In the genomic region with DNA sequence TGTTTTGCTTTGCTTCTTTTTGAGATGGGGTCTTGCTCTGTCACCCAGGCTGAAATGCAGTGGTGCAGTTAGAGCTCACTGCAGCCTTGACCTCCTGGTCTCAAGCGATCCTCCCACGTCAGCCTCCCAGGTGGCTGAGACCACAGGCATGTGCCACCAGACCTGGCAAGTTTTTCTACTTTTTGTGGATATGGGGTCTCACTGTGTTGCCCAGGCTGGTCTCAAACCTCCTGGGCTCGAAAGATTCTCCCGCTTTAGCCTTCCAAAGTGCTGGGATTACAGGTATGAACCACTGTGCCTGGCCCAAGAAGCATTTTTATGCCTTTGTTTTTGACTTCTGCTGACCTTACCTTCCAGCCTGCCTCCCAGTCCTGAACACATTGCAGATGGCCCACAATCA, we compare ENCODE assay signal across 26 cellular contexts. TPM values are rescaled to one million over a fixed set of nuclear protein-coding genes. Genes with fewer than 3 reads are reported as not detected.
DNase-seq lines count a peak whose midpoint lies in the region; ATAC-seq, FAIRE-seq and TF ChIP-seq lines count a peak whose summit lies in the region.
"Had no signal": no experiment of that assay in that cellular context is flagged by ENCODE, and none has a peak within 500 bp of the region (broad histone marks: within the 10 kb centered on the region; RNA-seq: fewer than 3 reads in every experiment).

No MANE protein-coding gene starts in this region.

- no peaks in the 10 kb centered on the region for H3K9me2 ChIP-seq in SK-N-SH

- H2AFZ ChIP-seq in K562 (ENCODE audit: low read depth, low read length) (no peak overlapping the region), SK-N-SH (ENCODE audit: low read depth) (no peak overlapping the region)
- H2AFZ ChIP-seq: GM23338 had no signal

- no peak for TF ChIP-seq RAD21 in K562 (CRISPR knock-in tag; conservative IDR thresholded peaks at IDR 0.05 in 1 of 2, IDR thresholded peaks at IDR 0.05 in 1 of 2)
- TF ChIP-seq RAD21 in SK-N-SH (IDR thresholded peaks at IDR 0.05; ENCODE audit: low read length): no peak

- TF ChIP-seq EP300 in K562 (IDR thresholded peaks at IDR 0.05; ENCODE audit: low read length) (no peak), SK-N-SH (IDR thresholded peaks at IDR 0.05; ENCODE audit: borderline replicate concordance in 1 of 2, low read depth in 1 of 2, low read length in 1 of 2) (no peak)

- in situ Hi-C loops in K562 (cut with MboI): no loop called here

- POLR2A ChIA-PET in HEK293 (lab: Yijun Ruan, JAX) (no interaction called here), K562 (lab: Yijun Ruan, JAX) (interaction anchor here (0.7 kb wide), 1 partner anchor 451 kb away, joined by 4 read pairs; no protein-coding TSS in a partner anchor), SK-N-SH (lab: Yijun Ruan, JAX) (no interaction called here)

- BruUV-seq in K562 (replicated peaks; lab: Mats Ljungman, UMichigan): no TSS peak

- H3K27ac ChIP-seq in HEK293 (ENCODE audit: extremely low read depth, low read depth, low read length): no peak overlapping the region
- H3K27ac ChIP-seq in K562 (ENCODE audit: extremely low read depth, low read depth, low read length): no peak overlapping the region
- no peak overlapping the region for H3K27ac ChIP-seq in upper lobe of right lung
- no peak overlapping the region for H3K27ac ChIP-seq in SK-N-SH (ENCODE audit: low read depth in 2 of 2, low read length in 1 of 2)
- H3K27ac ChIP-seq in psoas muscle: no peak overlapping the region
- H3K27ac ChIP-seq: A549; BLaER1 treated with 17β-estradiol and CSF1 and Interleukin-3, amounts not matched to agents 10 nM and 100 nM had no signal

- TF ChIP-seq CTCF in HEK293 (tag by site-specific recombination; IDR thresholded peaks at IDR 0.05) (no peak), K562 (IDR thresholded peaks at IDR 0.05 in 2 of 3, conservative IDR thresholded peaks at IDR 0.05 in 1 of 3; ENCODE audit: insufficient read depth in 2 of 3, low read depth in 1 of 3, low read length in 3 of 3) (no peak), upper lobe of right lung (IDR thresholded peaks at IDR 0.05) (no peak), SK-N-SH (IDR thresholded peaks at IDR 0.05) (no peak), psoas muscle (IDR thresholded peaks at IDR 0.05) (no peak)

- no peaks in the 10 kb centered on the region for H3K9me1 ChIP-seq in K562 (ENCODE audit: control insufficient read depth, insufficient read depth, low read length)

- H3K4me2 ChIP-seq in K562 (ENCODE audit: insufficient read depth, low read length): no peak overlapping the region
- no peak overlapping the region for H3K4me2 ChIP-seq in SK-N-SH
- H3K4me2 ChIP-seq: A549; BLaER1 treated with 17β-estradiol and CSF1 and Interleukin-3, amounts not matched to agents 10 nM and 100 nM; GM23338 had no signal

- H3K27me3 ChIP-seq in K562 (ENCODE audit: control insufficient read depth in 2 of 2, insufficient read depth in 2 of 2, low read length in 2 of 2) (peaks cover 27 to 55% of the 10 kb centered on the region in 2 experiments), upper lobe of right lung (peaks cover 9% of the 10 kb centered on the region), SK-N-SH (ENCODE audit: insufficient read depth) (no peaks in the 10 kb centered on the region), psoas muscle (ENCODE audit: insufficient read depth in 3 of 3, low read length in 2 of 3) (peaks cover 0 to 23% (median 3%) of the 10 kb centered on the region in 3 donors)
- H3K27me3 ChIP-seq: BLaER1 treated with 17β-estradiol and CSF1 and Interleukin-3, amounts not matched to agents 10 nM and 100 nM had no signal

- H3K36me3 ChIP-seq in HEK293 (ENCODE audit: control insufficient read depth in 2 of 2, insufficient read depth in 1 of 2, low read length in 2 of 2): no peaks in the 10 kb centered on the region
- H3K36me3 ChIP-seq in K562 (ENCODE audit: control insufficient read depth, insufficient read depth, low read length): no peaks in the 10 kb centered on the region
- no peaks in the 10 kb centered on the region for H3K36me3 ChIP-seq in upper lobe of right lung
- no peaks in the 10 kb centered on the region for H3K36me3 ChIP-seq in SK-N-SH (replicated peaks in 1 of 2; ENCODE audit: control insufficient read depth in 1 of 2, insufficient read depth in 2 of 2, low read length in 1 of 2)
- H3K36me3 ChIP-seq in psoas muscle (ENCODE audit: insufficient read depth in 1 of 2, low read depth in 1 of 2): no peaks in the 10 kb centered on the region
- H3K36me3 ChIP-seq: BE2C; BLaER1 treated with 17β-estradiol and CSF1 and Interleukin-3, amounts not matched to agents 10 nM and 100 nM had no signal

- no peak overlapping the region for H3K9ac ChIP-seq in K562 (ENCODE audit: insufficient read depth in 1 of 2, low read depth in 2 of 2, low read length in 2 of 2)
- no peak overlapping the region for H3K9ac ChIP-seq in SK-N-SH
- H3K9ac ChIP-seq: BLaER1 treated with 17β-estradiol and CSF1 and Interleukin-3, amounts not matched to agents 10 nM and 100 nM had no signal

- no peaks in the 10 kb centered on the region for H3K79me2 ChIP-seq in K562 (ENCODE audit: control insufficient read depth, insufficient read depth, low read length)
- no peaks in the 10 kb centered on the region for H3K79me2 ChIP-seq in SK-N-SH (ENCODE audit: insufficient read depth)

- H3K4me1 ChIP-seq in HEK293 (ENCODE audit: control insufficient read depth, insufficient read depth, low read length) (peaks cover 2% of the 10 kb centered on the region; the same call in 1 of the 2 replicates), K562 (replicated peaks in 1 of 2; ENCODE audit: control insufficient read depth in 2 of 2, insufficient read depth in 2 of 2, low read length in 2 of 2) (peaks cover 0 to 4% of the 10 kb centered on the region in 2 experiments; a peak in 1 of 5 replicates), upper lobe of right lung (no peaks in the 10 kb centered on the region), SK-N-SH (ENCODE audit: control insufficient read depth in 1 of 2, insufficient read depth in 2 of 2, low read depth in 1 of 2, low read length in 1 of 2) (peaks cover 0 to 2% of the 10 kb centered on the region in 2 experiments; a peak in 1 of 4 replicates), psoas muscle (no peaks in the 10 kb centered on the region)
- H3K4me1 ChIP-seq: A549, BE2C had no signal

- TF ChIP-seq POLR2A in K562 (conservative IDR thresholded peaks at IDR 0.05): no peak

- no peak for FAIRE-seq in K562 (lab: Jason Lieb, UNC)
- FAIRE-seq: A549, D721Med, GM12891, GM18507 had no signal

- WGBS in K562 (ENCODE audit: insufficient coverage, low coverage, missing lambda C conversion rate): 18% methylated on average over 4 of the region's 4 CpGs
- 75% methylated on average over 2 of the region's 4 CpGs for WGBS in SK-N-SH (ENCODE audit: low lambda C conversion rate)
- 93 to 95% (median 93%) methylated on average over 4 of the region's 4 CpGs for WGBS in psoas muscle, 3 donors

- CTCF ChIA-PET in HEK293 (lab: Yijun Ruan, JAX): interaction anchor here (0.6 to 0.7 kb wide), 3 partner anchors 16 to 528 kb away, joined by 3 to 9 read pairs (median 5); no protein-coding TSS in a partner anchor
- CTCF ChIA-PET in K562 (lab: Yijun Ruan, JAX; ENCODE audit: low intra/inter-chr PET ratio): no interaction called here
- CTCF ChIA-PET in SK-N-SH (lab: Yijun Ruan, JAX): interaction anchor here (1.2 kb wide), 1 partner anchor 32 kb away, joined by 4 read pairs; the partner anchor contains the start of gene TAF1C

- no peaks in the 10 kb centered on the region for H4K20me1 ChIP-seq in K562 (replicated peaks; ENCODE audit: control insufficient read depth, insufficient read depth, low read length)
- no peaks in the 10 kb centered on the region for H4K20me1 ChIP-seq in SK-N-SH (ENCODE audit: insufficient read depth)
- H4K20me1 ChIP-seq: BLaER1 treated with 17β-estradiol and CSF1 and Interleukin-3, amounts not matched to agents 10 nM and 100 nM had no signal

- intact Hi-C loops in K562 (cut with micrococcal nuclease) (no loop called here), upper lobe of right lung (cut with DNase I) (no loop called here), psoas muscle (cut with DNase I) (no loop called here)

- H3K4me3 ChIP-seq in HEK293 (ENCODE audit: low read depth, low read length) (no peak overlapping the region), K562 (no peak overlapping the region), upper lobe of right lung (no peak overlapping the region), SK-N-SH (ENCODE audit: low read depth in 2 of 2, low read length in 1 of 2) (no peak overlapping the region), psoas muscle (no peak overlapping the region)
- H3K4me3 ChIP-seq: A549; BLaER1 treated with 17β-estradiol and CSF1 and Interleukin-3, amounts not matched to agents 10 nM and 100 nM; GM23338 had no signal

- ATAC-seq in K562: no peak
- ATAC-seq in upper lobe of right lung: no peak
- no peak for ATAC-seq in psoas muscle
- ATAC-seq: A549, GM23338, HCT116 had no signal

- DNase-seq in K562 (ENCODE audit: extremely low read depth in 1 of 4, low spot score in 3 of 4): no peak
- DNase-seq in upper lobe of right lung: peak; percentile 18
- no peak for DNase-seq in SK-N-SH
- no peak for DNase-seq in psoas muscle
- DNase-seq: 8988T; ACHN; AML-193; BE2C; CD4-positive, alpha-beta T cell; CD8-positive, alpha-beta memory T cell; DMS 273 treated with DMSO at 0.1 percent for 48 hours; DMS79; GF-D8; H9; HFFc6 had no signal

- H3K9me3 ChIP-seq in HEK293 (ENCODE audit: control insufficient read depth, insufficient read depth, low read depth, low read length) (no peaks in the 10 kb centered on the region), K562 (replicated peaks; ENCODE audit: control insufficient read depth, insufficient read depth, low read depth, low read length) (no peaks in the 10 kb centered on the region), upper lobe of right lung (no peaks in the 10 kb centered on the region), SK-N-SH (no peaks in the 10 kb centered on the region), psoas muscle (peaks cover 4% of the 10 kb centered on the region)
- H3K9me3 ChIP-seq: A549; BE2C; BLaER1 treated with 17β-estradiol and CSF1 and Interleukin-3, amounts not matched to agents 10 nM and 100 nM had no signal

- peaks cover 3% of the 10 kb centered on the region for H3F3A ChIP-seq in SK-N-SH (replicated peaks; ENCODE audit: insufficient read depth)

RNA-seq across cellular contexts. Expression of gene DNAAF1, which starts 10.1 kb away (rescaled TPM):
- total RNA-seq in K562 (2011; cell fraction: chromatin; rRNA removed; ENCODE audit: low replicate concordance): not detected in 2 replicates
- not detected in 2 replicates for total RNA-seq in K562 (2011; cell fraction: nucleolus; rRNA removed)
- not detected in 2 replicates for total RNA-seq in K562 (2011; cell fraction: nucleoplasm; rRNA removed)
- total RNA-seq in K562 (2014; rRNA removed) (not detected in 2 replicates), K562 (2014; rRNA removed; fragmentation: Illumina TruSeq; extraction: Trizol) (not detected in 2 replicates), K562 (2015; rRNA removed; fragmentation: Illumina TruSeq; extraction: Trizol) (not detected in 2 replicates), K562 (2021) (not detected in 2 replicates), upper lobe of right lung (0.49 TPM), psoas muscle (not detected)
- polyA plus RNA-seq in K562 (2011; rRNA removed) (not detected in 2 replicates), K562 (2014; fragmentation: Illumina TruSeq; extraction: Trizol) (not detected in 2 replicates), K562 (2014; fragmentation: Nextera tagmentation; extraction: Ambion mirVana) (not detected), K562 (2014; rRNA removed) (0.01 and 0.23 TPM in 2 replicates), SK-N-SH (2012; rRNA removed) (0.26 and 0.35 TPM in 2 replicates), psoas muscle (under 1 TPM; 0.17 to 0.44 (median 0.17) TPM)
- 0.03 TPM in 1 of 2 replicates, not detected in the other for polyA plus RNA-seq in K562 (2011; cell fraction: cytosol; rRNA removed)
- polyA plus RNA-seq in K562 (2011; cell fraction: nucleus; rRNA removed): 0.04 and 0.20 TPM in 2 replicates
- 0.14 and 0.18 TPM in 2 replicates for polyA plus RNA-seq in K562 (2012)
- not detected in 2 replicates for polyA minus RNA-seq in K562 (2011; rRNA and poly(A)+ RNA removed)
- not detected in 2 replicates for polyA minus RNA-seq in K562 (2011; cell fraction: cytosol; rRNA and poly(A)+ RNA removed)
- polyA minus RNA-seq in K562 (2011; cell fraction: nucleus; rRNA and poly(A)+ RNA removed): not detected in 2 replicates
- polyA plus RNA-seq in SK-N-SH (2012; cell fraction: cytosol; rRNA removed): 0.09 TPM in 2 replicates
- 2.1 and 2.2 TPM in 2 replicates for polyA plus RNA-seq in SK-N-SH (2012; cell fraction: nucleus; rRNA removed)
- total RNA-seq: CD4-positive, alpha-beta T cell; G401; H9; HFFc6 had no signal

RNA-seq across cellular contexts. Expression of gene HSDL1, which starts 10.2 kb away (rescaled TPM):
- 41.6 and 67.8 TPM in 2 replicates for total RNA-seq in K562 (2011; cell fraction: chromatin; rRNA removed; ENCODE audit: low replicate concordance)
- 17.2 and 22.9 TPM in 2 replicates for total RNA-seq in K562 (2011; cell fraction: nucleolus; rRNA removed)
- total RNA-seq in K562 (2011; cell fraction: nucleoplasm; rRNA removed): 32.9 and 33.4 TPM in 2 replicates
- 19.7 and 20.5 TPM in 2 replicates for total RNA-seq in K562 (2014; rRNA removed)
- total RNA-seq in K562 (2014; rRNA removed; fragmentation: Illumina TruSeq; extraction: Trizol): 31.5 and 36.4 TPM in 2 replicates
- total RNA-seq in K562 (2015; rRNA removed; fragmentation: Illumina TruSeq; extraction: Trizol): 38.6 and 39.9 TPM in 2 replicates
- total RNA-seq in K562 (2021): 26.4 and 27.7 TPM in 2 replicates
- 41.2 and 45.7 TPM in 2 replicates for polyA plus RNA-seq in K562 (2011; rRNA removed)
- 14.2 and 29.2 TPM in 2 replicates for polyA plus RNA-seq in K562 (2011; cell fraction: cytosol; rRNA removed)
- polyA plus RNA-seq in K562 (2011; cell fraction: nucleus; rRNA removed): 21.6 and 41.6 TPM in 2 replicates
- polyA plus RNA-seq in K562 (2012): 30.0 and 50.6 TPM in 2 replicates
- 24.1 and 26.9 TPM in 2 replicates for polyA plus RNA-seq in K562 (2014; fragmentation: Illumina TruSeq; extraction: Trizol)
- 10 to 100 TPM; 14.8 to 16.3 TPM for polyA plus RNA-seq in K562 (2014; fragmentation: Nextera tagmentation; extraction: Ambion mirVana)
- 25.8 and 31.0 TPM in 2 replicates for polyA plus RNA-seq in K562 (2014; rRNA removed)
- 44.1 and 45.6 TPM in 2 replicates for polyA minus RNA-seq in K562 (2011; rRNA and poly(A)+ RNA removed)
- 13.4 and 18.9 TPM in 2 replicates for polyA minus RNA-seq in K562 (2011; cell fraction: cytosol; rRNA and poly(A)+ RNA removed)
- 8.1 and 13.8 TPM in 2 replicates for polyA minus RNA-seq in K562 (2011; cell fraction: nucleus; rRNA and poly(A)+ RNA removed)
- 31.0 TPM for total RNA-seq in upper lobe of right lung
- 14.5 and 19.3 TPM in 2 replicates for polyA plus RNA-seq in SK-N-SH (2012; rRNA removed)
- 18.4 and 19.0 TPM in 2 replicates for polyA plus RNA-seq in SK-N-SH (2012; cell fraction: cytosol; rRNA removed)
- polyA plus RNA-seq in SK-N-SH (2012; cell fraction: nucleus; rRNA removed): 9.7 and 18.6 TPM in 2 replicates
- total RNA-seq in psoas muscle: 10 to 100 TPM; 12.4 to 24.4 (median 21.2) TPM
- 10 to 100 TPM; 11.7 to 39.3 (median 12.0) TPM for polyA plus RNA-seq in psoas muscle

RNA-seq across cellular contexts. Expression of gene TAF1C, which starts 31.6 kb away (rescaled TPM):
- total RNA-seq in K562 (2011; cell fraction: chromatin; rRNA removed; ENCODE audit: low replicate concordance): 116 and 351 TPM in 2 replicates
- total RNA-seq in K562 (2011; cell fraction: nucleolus; rRNA removed): 244 and 250 TPM in 2 replicates
- 152 and 153 TPM in 2 replicates for total RNA-seq in K562 (2011; cell fraction: nucleoplasm; rRNA removed)
- total RNA-seq in K562 (2014; rRNA removed): 26.2 and 43.0 TPM in 2 replicates
- total RNA-seq in K562 (2014; rRNA removed; fragmentation: Illumina TruSeq; extraction: Trizol): 7.9 and 9.8 TPM in 2 replicates
- total RNA-seq in K562 (2015; rRNA removed; fragmentation: Illumina TruSeq; extraction: Trizol): 22.3 and 23.0 TPM in 2 replicates
- total RNA-seq in K562 (2021): 46.6 and 55.0 TPM in 2 replicates
- polyA plus RNA-seq in K562 (2011; rRNA removed): 16.7 and 31.2 TPM in 2 replicates
- polyA plus RNA-seq in K562 (2011; cell fraction: cytosol; rRNA removed): 19.9 and 24.5 TPM in 2 replicates
- 377 and 587 TPM in 2 replicates for polyA plus RNA-seq in K562 (2011; cell fraction: nucleus; rRNA removed)
- 49.7 and 55.2 TPM in 2 replicates for polyA plus RNA-seq in K562 (2012)
- polyA plus RNA-seq in K562 (2014; fragmentation: Illumina TruSeq; extraction: Trizol): 21.0 and 35.4 TPM in 2 replicates
- 1 to 10 TPM; 1.5 TPM for polyA plus RNA-seq in K562 (2014; fragmentation: Nextera tagmentation; extraction: Ambion mirVana)
- polyA plus RNA-seq in K562 (2014; rRNA removed): 64.8 and 74.8 TPM in 2 replicates
- polyA minus RNA-seq in K562 (2011; rRNA and poly(A)+ RNA removed): 15.9 and 16.8 TPM in 2 replicates
- 12.5 and 15.9 TPM in 2 replicates for polyA minus RNA-seq in K562 (2011; cell fraction: cytosol; rRNA and poly(A)+ RNA removed)
- 100 and 102 TPM in 2 replicates for polyA minus RNA-seq in K562 (2011; cell fraction: nucleus; rRNA and poly(A)+ RNA removed)
- total RNA-seq in upper lobe of right lung: 80.2 TPM
- 49.3 and 56.1 TPM in 2 replicates for polyA plus RNA-seq in SK-N-SH (2012; rRNA removed)
- polyA plus RNA-seq in SK-N-SH (2012; cell fraction: cytosol; rRNA removed): 7.4 and 12.2 TPM in 2 replicates
- polyA plus RNA-seq in SK-N-SH (2012; cell fraction: nucleus; rRNA removed): 440 and 505 TPM in 2 replicates
- total RNA-seq in psoas muscle: 10 to 100 TPM in 3 of 4 donors, 1 to 10 TPM in 1; 8.3 to 22.3 (median 16.3) TPM
- 10 to 100 TPM; 13.6 to 24.4 (median 19.3) TPM for polyA plus RNA-seq in psoas muscle

RNA-seq across cellular contexts. Expression of gene ADAD2, which starts 35.7 kb away (rescaled TPM):
- not detected in 2 replicates for total RNA-seq in K562 (2011; cell fraction: chromatin; rRNA removed; ENCODE audit: low replicate concordance)
- total RNA-seq in K562 (2011; cell fraction: nucleolus; rRNA removed): not detected in 2 replicates
- not detected in 2 replicates for total RNA-seq in K562 (2011; cell fraction: nucleoplasm; rRNA removed)
- total RNA-seq in K562 (2014; rRNA removed) (not detected in 2 replicates), K562 (2014; rRNA removed; fragmentation: Illumina TruSeq; extraction: Trizol) (not detected in 2 replicates), K562 (2015; rRNA removed; fragmentation: Illumina TruSeq; extraction: Trizol) (not detected in 2 replicates), K562 (2021) (not detected in 2 replicates), upper lobe of right lung (0.52 TPM), psoas muscle (not detected)
- polyA plus RNA-seq in K562 (2011; rRNA removed) (not detected in 2 replicates), K562 (2014; fragmentation: Illumina TruSeq; extraction: Trizol) (not detected in 2 replicates), K562 (2014; fragmentation: Nextera tagmentation; extraction: Ambion mirVana) (not detected), K562 (2014; rRNA removed) (0.07 TPM in 1 of 2 replicates, not detected in the other), SK-N-SH (2012; rRNA removed) (not detected in 2 replicates), psoas muscle (under 1 TPM; 0.17 to 0.69 (median 0.18) TPM)
- not detected in 2 replicates for polyA plus RNA-seq in K562 (2011; cell fraction: cytosol; rRNA removed)
- polyA plus RNA-seq in K562 (2011; cell fraction: nucleus; rRNA removed): not detected in 2 replicates
- not detected in 2 replicates for polyA plus RNA-seq in K562 (2012)
- polyA minus RNA-seq in K562 (2011; rRNA and poly(A)+ RNA removed): not detected in 2 replicates
- not detected in 2 replicates for polyA minus RNA-seq in K562 (2011; cell fraction: cytosol; rRNA and poly(A)+ RNA removed)
- polyA minus RNA-seq in K562 (2011; cell fraction: nucleus; rRNA and poly(A)+ RNA removed): not detected in 2 replicates
- not detected in 2 replicates for polyA plus RNA-seq in SK-N-SH (2012; cell fraction: cytosol; rRNA removed)
- 0.02 and 0.04 TPM in 2 replicates for polyA plus RNA-seq in SK-N-SH (2012; cell fraction: nucleus; rRNA removed)
- total RNA-seq: G401, H4, HFFc6 had no signal
- polyA plus RNA-seq: A549; CD14-positive monocyte; CD8-positive, alpha-beta memory T cell had no signal

RNA-seq across cellular contexts. Expression of gene MBTPS1, which starts 38.5 kb away (rescaled TPM):
- total RNA-seq in K562 (2011; cell fraction: chromatin; rRNA removed; ENCODE audit: low replicate concordance): 203 and 232 TPM in 2 replicates
- 178 and 187 TPM in 2 replicates for total RNA-seq in K562 (2011; cell fraction: nucleolus; rRNA removed)
- total RNA-seq in K562 (2011; cell fraction: nucleoplasm; rRNA removed): 182 and 207 TPM in 2 replicates
- total RNA-seq in K562 (2014; rRNA removed): 43.8 and 50.9 TPM in 2 replicates
- total RNA-seq in K562 (2014; rRNA removed; fragmentation: Illumina TruSeq; extraction: Trizol): 31.7 and 32.0 TPM in 2 replicates
- total RNA-seq in K562 (2015; rRNA removed; fragmentation: Illumina TruSeq; extraction: Trizol): 35.7 and 40.3 TPM in 2 replicates
- 46.6 and 53.9 TPM in 2 replicates for total RNA-seq in K562 (2021)
- polyA plus RNA-seq in K562 (2011; rRNA removed): 47.5 and 57.6 TPM in 2 replicates
- polyA plus RNA-seq in K562 (2011; cell fraction: cytosol; rRNA removed): 34.2 and 40.0 TPM in 2 replicates
- 123 and 127 TPM in 2 replicates for polyA plus RNA-seq in K562 (2011; cell fraction: nucleus; rRNA removed)
- 53.2 and 68.8 TPM in 2 replicates for polyA plus RNA-seq in K562 (2012)
- 47.5 and 50.6 TPM in 2 replicates for polyA plus RNA-seq in K562 (2014; fragmentation: Illumina TruSeq; extraction: Trizol)
- 1 to 10 TPM; 2.8 to 4.3 TPM for polyA plus RNA-seq in K562 (2014; fragmentation: Nextera tagmentation; extraction: Ambion mirVana)
- 47.3 and 52.6 TPM in 2 replicates for polyA plus RNA-seq in K562 (2014; rRNA removed)
- polyA minus RNA-seq in K562 (2011; rRNA and poly(A)+ RNA removed): 74.1 and 90.4 TPM in 2 replicates
- polyA minus RNA-seq in K562 (2011; cell fraction: cytosol; rRNA and poly(A)+ RNA removed): 38.7 and 55.3 TPM in 2 replicates
- polyA minus RNA-seq in K562 (2011; cell fraction: nucleus; rRNA and poly(A)+ RNA removed): 101 and 126 TPM in 2 replicates
- 97.5 TPM for total RNA-seq in upper lobe of right lung
- 81.6 and 84.9 TPM in 2 replicates for polyA plus RNA-seq in SK-N-SH (2012; rRNA removed)
- polyA plus RNA-seq in SK-N-SH (2012; cell fraction: cytosol; rRNA removed): 81.9 and 82.5 TPM in 2 replicates
- polyA plus RNA-seq in SK-N-SH (2012; cell fraction: nucleus; rRNA removed): 140 and 164 TPM in 2 replicates
- 10 to 100 TPM; 27.0 to 31.8 (median 29.1) TPM for total RNA-seq in psoas muscle
- polyA plus RNA-seq in psoas muscle: 10 to 100 TPM; 18.6 to 30.9 (median 20.1) TPM

Comparison
In these comparisons a context has a peak if more than half of its experiments do, and no peak if none do; other contexts are left out.
1. Of the 44 proteins assayed by ChIP-seq in both K562 and HEK293: peak only in K562: none; only in HEK293: none; in both: ZNF121; in neither: 43.